1 cellular context compared by ENCODE assay signal in genomic region chr18:31102020-31102684, GRCh38.
TF ChIP-seq lines count a peak whose summit lies in the region.

Gene DSC2 (minus strand): TSS chr18:31102421. CDS start chr18:31101971, 450 bp downstream.

TF ChIP-seq in HepG2, 621 proteins besides CTCF, POLR2A, EP300 and RAD21 (continued from another document and continues in another):
- TF ChIP-seq RNF219 (CRISPR knock-in tag; IDR thresholded peaks at IDR 0.05) (no peak), PRDM15 (CRISPR knock-in tag; IDR thresholded peaks at IDR 0.05) (peak; percentile 33; the same call in 1 of the 2 replicates), DMAP1 (CRISPR knock-in tag; IDR thresholded peaks at IDR 0.05) (peak; percentile 53; the same call in 1 of the 2 replicates), GFI1 (CRISPR knock-in tag; IDR thresholded peaks at IDR 0.05; ENCODE audit: borderline replicate concordance) (0 out of 2 replicates have a peak, but pooled peaks have one; percentile 18), HDAC1 (CRISPR knock-in tag; IDR thresholded peaks at IDR 0.05) (peak; percentile 36; the same call in 1 of the 2 replicates), JUNB (CRISPR knock-in tag; IDR thresholded peaks at IDR 0.05; ENCODE audit: borderline replicate concordance) (no peak), ZNF567 (CRISPR knock-in tag; IDR thresholded peaks at IDR 0.05; ENCODE audit: borderline replicate concordance) (no peak), ZNF749 (CRISPR knock-in tag; IDR thresholded peaks at IDR 0.05; ENCODE audit: borderline replicate concordance) (no peak), POGK (CRISPR knock-in tag; conservative IDR thresholded peaks at IDR 0.05) (0 out of 2 replicates have a peak, but pooled peaks have one; percentile 24), TBX3 (IDR thresholded peaks at IDR 0.05; ENCODE audit: borderline replicate concordance) (no peak), ZBTB4 (CRISPR knock-in tag; IDR thresholded peaks at IDR 0.05; ENCODE audit: borderline replicate concordance) (0 out of 2 replicates have a peak, but pooled peaks have one; percentile 45), ARHGAP35 (CRISPR knock-in tag; IDR thresholded peaks at IDR 0.05; ENCODE audit: borderline replicate concordance) (peak; percentile 37; the same call in 1 of the 2 replicates), NFE2L2 (IDR thresholded peaks at IDR 0.05; ENCODE audit: low read length) (no peak), HOXA7 (CRISPR knock-in tag; IDR thresholded peaks at IDR 0.05) (no peak), DDIT3 (CRISPR knock-in tag; IDR thresholded peaks at IDR 0.05) (no peak), ZNF335 (CRISPR knock-in tag; IDR thresholded peaks at IDR 0.05) (peak; percentile 61; the same call in 1 of the 2 replicates), ZFP37 (CRISPR knock-in tag; IDR thresholded peaks at IDR 0.05; ENCODE audit: borderline replicate concordance) (no peak), ZNF878 (CRISPR knock-in tag; IDR thresholded peaks at IDR 0.05) (no peak), SMAD3 (CRISPR knock-in tag; IDR thresholded peaks at IDR 0.05) (peak; percentile 58; the same call in 1 of the 2 replicates), NCOA2 (CRISPR knock-in tag; IDR thresholded peaks at IDR 0.05) (peak; percentile 14; the same call in 1 of the 2 replicates), ZNF512 (CRISPR knock-in tag; IDR thresholded peaks at IDR 0.05) (no peak), ZNF292 (CRISPR knock-in tag; IDR thresholded peaks at IDR 0.05; ENCODE audit: borderline replicate concordance, low read depth) (peak; percentile 90), TOPORS (CRISPR knock-in tag; IDR thresholded peaks at IDR 0.05) (no peak), MLLT10 (CRISPR knock-in tag; IDR thresholded peaks at IDR 0.05) (no peak), ETV5 (CRISPR knock-in tag; IDR thresholded peaks at IDR 0.05; ENCODE audit: borderline replicate concordance) (0 out of 2 replicates have a peak, but pooled peaks have one; percentile 22), ZNF354B (CRISPR knock-in tag; IDR thresholded peaks at IDR 0.05) (no peak), SKIL (CRISPR knock-in tag; IDR thresholded peaks at IDR 0.05; ENCODE audit: borderline replicate concordance) (peak; percentile 65; the same call in 1 of the 2 replicates), SMARCC2 (IDR thresholded peaks at IDR 0.05) (no peak), ZNF383 (CRISPR knock-in tag; IDR thresholded peaks at IDR 0.05; ENCODE audit: borderline replicate concordance) (no peak), HNRNPLL (IDR thresholded peaks at IDR 0.05; ENCODE audit: low read depth, low read length, poor library complexity, severe bottlenecking) (no peak), CC2D1A (CRISPR knock-in tag; IDR thresholded peaks at IDR 0.05) (no peak), SMYD3 (CRISPR knock-in tag; IDR thresholded peaks at IDR 0.05) (no peak), MNT (IDR thresholded peaks at IDR 0.05) (no peak), UBTF (CRISPR knock-in tag; IDR thresholded peaks at IDR 0.05) (peak; percentile 82), MAFK (conservative IDR thresholded peaks at IDR 0.05 in 1 of 2, IDR thresholded peaks at IDR 0.05 in 1 of 2; ENCODE audit: low read length in 2 of 2) (no peak), ZBTB37 (CRISPR knock-in tag; IDR thresholded peaks at IDR 0.05) (no peak), KAT7 (CRISPR knock-in tag; IDR thresholded peaks at IDR 0.05; ENCODE audit: borderline replicate concordance) (peak; percentile 39; the same call in 1 of the 2 replicates), HNRNPL (IDR thresholded peaks at IDR 0.05; ENCODE audit: low read depth, low read length) (0 out of 2 replicates have a peak, but pooled peaks have one; percentile 60), ZNF44 (CRISPR knock-in tag; IDR thresholded peaks at IDR 0.05) (no peak)
